8 cellular contexts compared by ENCODE assay signal in genomic region chr14:61320806-61321384, GRCh38.
DNase-seq lines count a peak whose midpoint lies in the region; ATAC-seq lines count a peak whose summit lies in the region.

No MANE protein-coding gene starts in this region.

- peaks cover 34% of the 10 kb centered on the region for H3K36me3 Mint-ChIP-seq in activated naive CD8-positive, alpha-beta T cell treated with anti-CD3 and anti-CD28 coated beads, Interleukin-2, amount 50 U/mL, for 24 hours (ENCODE audit: low read depth)

- H3K27ac Mint-ChIP-seq in activated naive CD8-positive, alpha-beta T cell treated with anti-CD3 and anti-CD28 coated beads, Interleukin-2, amount 50 U/mL, for 24 hours: no peak overlapping the region

- H3K4me1 Mint-ChIP-seq in activated naive CD8-positive, alpha-beta T cell treated with anti-CD3 and anti-CD28 coated beads, Interleukin-2, amount 50 U/mL, for 24 hours: peaks cover 25% of the 10 kb centered on the region

- H3K27me3 ChIP-seq in iPS-20b (ENCODE audit: insufficient read depth, low read length) (peaks cover 50% of the 10 kb centered on the region), subcutaneous abdominal adipose tissue (ENCODE audit: control insufficient read depth in 5 of 5, insufficient read depth in 4 of 5, low read length in 5 of 5) (peaks cover 0 to 14% (median 5%) of the 10 kb centered on the region in 5 donors)

- DNase-seq in NCI-H1417 (lab: John Stamatoyannopoulos, UW): peak in 2 of 3 experiments; percentile 77 to 78
- DNase-seq in NCI-H1417 treated with DMSO at 0.1 percent for 48 hours (lab: John Stamatoyannopoulos, UW): no peak
- DNase-seq in activated naive CD8-positive, alpha-beta T cell treated with anti-CD3 and anti-CD28 coated beads, Interleukin-2, amount 50 U/mL, for 24 hours: no peak
- no peak for DNase-seq in medulla oblongata (ENCODE audit: extremely low spot score)
- no peak for DNase-seq in NCI-H187 (lab: John Stamatoyannopoulos, UW)
- DNase-seq in activated CD4-positive, alpha-beta T cell treated with anti-CD3 and anti-CD28 coated beads, Interleukin-2, amount 50 U/mL, for 48 hours: no peak

- H3K9me3 Mint-ChIP-seq in activated naive CD8-positive, alpha-beta T cell treated with anti-CD3 and anti-CD28 coated beads, Interleukin-2, amount 50 U/mL, for 24 hours: no peaks in the 10 kb centered on the region

- H3K9me3 ChIP-seq in iPS-20b (ENCODE audit: insufficient read depth, low read depth, low read length) (peaks cover 7% of the 10 kb centered on the region; the same call in 1 of the 2 replicates), subcutaneous abdominal adipose tissue (ENCODE audit: control insufficient read depth in 5 of 5, low read length in 5 of 5) (peaks cover 0 to 2% (median 0%) of the 10 kb centered on the region in 5 donors)

- H3K4me3 ChIP-seq in iPS-20b (ENCODE audit: low read length): peak overlapping the region; percentile 67; the same call in 1 of the 2 replicates
- H3K4me3 ChIP-seq in subcutaneous abdominal adipose tissue (ENCODE audit: low read depth in 1 of 5, low read length in 5 of 5): peak overlapping the region in 4 of 5 donors; percentile 78 to 86 (median 80)

- H3K36me3 ChIP-seq in iPS-20b (ENCODE audit: insufficient read depth, low read depth, low read length) (no peaks in the 10 kb centered on the region), subcutaneous abdominal adipose tissue (ENCODE audit: control insufficient read depth in 5 of 5, insufficient read depth in 5 of 5, low read length in 5 of 5) (no peaks in the 10 kb centered on the region)

- ATAC-seq in activated naive CD8-positive, alpha-beta T cell treated with anti-CD3 and anti-CD28 coated beads, Interleukin-2, amount 50 U/mL, for 24 hours: no peak

- H3K27me3 Mint-ChIP-seq in activated naive CD8-positive, alpha-beta T cell treated with anti-CD3 and anti-CD28 coated beads, Interleukin-2, amount 50 U/mL, for 24 hours: no peaks in the 10 kb centered on the region

- H3K9ac ChIP-seq in iPS-20b (ENCODE audit: low read depth, low read length) (no peak overlapping the region), subcutaneous abdominal adipose tissue (ENCODE audit: low read length in 5 of 5) (peak overlapping the region in 2 of 5 donors; percentile 38 to 40)

- H3K27ac ChIP-seq in iPS-20b (ENCODE audit: low read length): no peak overlapping the region
- peak overlapping the region; percentile 70 for H3K27ac ChIP-seq in subcutaneous abdominal adipose tissue (ENCODE audit: low read depth, low read length)

- H3K4me3 Mint-ChIP-seq in activated naive CD8-positive, alpha-beta T cell treated with anti-CD3 and anti-CD28 coated beads, Interleukin-2, amount 50 U/mL, for 24 hours: peak overlapping the region; percentile 97

- H3K4me1 ChIP-seq in iPS-20b (ENCODE audit: insufficient read depth, low read length) (peaks cover 5% of the 10 kb centered on the region; the same call in 1 of the 2 replicates), subcutaneous abdominal adipose tissue (ENCODE audit: control insufficient read depth in 5 of 5, insufficient read depth in 5 of 5, low read length in 5 of 5) (peaks cover 2 to 25% (median 22%) of the 10 kb centered on the region in 5 donors)

Comparison
In these comparisons a context has a peak if more than half of its experiments do, and no peak if none do; other contexts are left out.
1. DNase-seq: peak in NCI-H1417 (2 of 3); none in NCI-H1417 treated with DMSO at 0.1 percent for 48 hours (single experiment), activated naive CD8-positive, alpha-beta T cell treated with anti-CD3 and anti-CD28 coated beads, Interleukin-2, amount 50 U/mL, for 24 hours (single experiment), medulla oblongata (single experiment), NCI-H187 (0 of 2) and activated CD4-positive, alpha-beta T cell treated with anti-CD3 and anti-CD28 coated beads, Interleukin-2, amount 50 U/mL, for 48 hours (0 of 2).